24 cellular contexts compared by ENCODE assay signal in genomic region chr2:24899361-24899760, GRCh38.
"Had no signal": no experiment of that assay in that cellular context is flagged by ENCODE, and none has a peak within 500 bp of the region (broad histone marks: within the 10 kb centered on the region; RNA-seq: fewer than 3 reads in every experiment).

No MANE protein-coding gene starts in this region.

- H3K4me1 Mint-ChIP-seq: activated CD8-positive, alpha-beta memory T cell treated with anti-CD3 and anti-CD28 coated beads, Interleukin-2, amount 10 ng/mL, durations not matched to agents 7 days and 5 days; brain had no signal

- H3K27ac Mint-ChIP-seq: activated CD4-positive, alpha-beta T cell treated with anti-CD3 and anti-CD28 coated beads, Interleukin-2, amount 10 ng/mL, durations not matched to agents 24 days and 14 days; activated CD8-positive, alpha-beta memory T cell treated with anti-CD3 and anti-CD28 coated beads, Interleukin-2, amount 10 ng/mL, durations not matched to agents 7 days and 5 days; activated naive CD4-positive, alpha-beta T cell treated with anti-CD3 and anti-CD28 coated beads for 36 hours; activated naive CD8-positive, alpha-beta T cell; activated T-cell treated with anti-CD3 and anti-CD28 coated beads, Interleukin-2, amount 50 U/mL, for 24 hours; activated T-helper 1 cell treated with anti-CD3 and anti-CD28 coated beads, Interleukin-12 subunit alpha, Interleukin-12 subunit beta, Interleukin-2, Interleukin-4 antibody, amounts not matched to agents 30 ng/mL and 10 ng/mL and 1 ng/mL, durations not matched to agents 14 hours and 24 hours and 36 hours; brain; T-helper 1 cell treated with Interleukin-12 subunit alpha and Interleukin-12 subunit beta and Interleukin-4 antibody, amounts not matched to agents 30 μg/mL and 1 μg/mL, for 36 hours; WTC11 had no signal

- DNase-seq: activated CD4-positive, alpha-beta T cell treated with anti-CD3 and anti-CD28 coated beads for 1 hour; activated CD4-positive, alpha-beta T cell treated with anti-CD3 and anti-CD28 coated beads, Interleukin-2, amount 10 ng/mL, durations not matched to agents 24 days and 14 days; activated CD4-positive, alpha-beta T cell treated with anti-CD3 and anti-CD28 coated beads, Interleukin-2, amount 50 U/mL, for 48 hours; activated CD8-positive, alpha-beta memory T cell treated with anti-CD3 and anti-CD28 coated beads, Interleukin-2, amount 10 ng/mL, durations not matched to agents 7 days and 5 days; activated gamma-delta T cell; activated naive CD4-positive, alpha-beta T cell treated with anti-CD3 and anti-CD28 coated beads for 36 hours; activated T-cell treated with anti-CD3 and anti-CD28 coated beads, Interleukin-2, amount 50 U/mL, for 24 hours; amygdala; KG1; NCI-H1048; NCI-H1417; NCI-H2029; NCI-H2107; NCI-H345; NCI-H510A; NCI-H526 treated with DMSO at 0.1 percent for 48 hours; NCI-H82; SK-N-SH; SW 1271 had no signal

- ATAC-seq: activated CD8-positive, alpha-beta memory T cell treated with anti-CD3 and anti-CD28 coated beads, Interleukin-2, amount 10 ng/mL, durations not matched to agents 7 days and 5 days; WTC11 had no signal

- H3K27me3 Mint-ChIP-seq: activated CD4-positive, alpha-beta T cell treated with anti-CD3 and anti-CD28 coated beads, Interleukin-2, amount 10 ng/mL, durations not matched to agents 24 days and 14 days; activated CD8-positive, alpha-beta memory T cell treated with anti-CD3 and anti-CD28 coated beads, Interleukin-2, amount 10 ng/mL, durations not matched to agents 7 days and 5 days; activated naive CD8-positive, alpha-beta T cell; activated T-cell treated with anti-CD3 and anti-CD28 coated beads, Interleukin-2, amount 50 U/mL, for 24 hours had no signal

- H3K4me3 Mint-ChIP-seq: activated CD4-positive, alpha-beta T cell treated with anti-CD3 and anti-CD28 coated beads, Interleukin-2, amount 10 ng/mL, durations not matched to agents 24 days and 14 days; activated CD8-positive, alpha-beta memory T cell treated with anti-CD3 and anti-CD28 coated beads, Interleukin-2, amount 10 ng/mL, durations not matched to agents 7 days and 5 days; activated naive CD4-positive, alpha-beta T cell treated with anti-CD3 and anti-CD28 coated beads for 36 hours; activated naive CD8-positive, alpha-beta T cell; activated T-cell treated with anti-CD3 and anti-CD28 coated beads, Interleukin-2, amount 50 U/mL, for 24 hours; activated T-helper 1 cell treated with anti-CD3 and anti-CD28 coated beads, Interleukin-12 subunit alpha, Interleukin-12 subunit beta, Interleukin-2, Interleukin-4 antibody, amounts not matched to agents 30 ng/mL and 10 ng/mL and 1 ng/mL, durations not matched to agents 14 hours and 24 hours and 36 hours; brain; T-helper 1 cell treated with Interleukin-12 subunit alpha and Interleukin-12 subunit beta and Interleukin-4 antibody, amounts not matched to agents 30 μg/mL and 1 μg/mL, for 36 hours; WTC11 had no signal
